ENCODE assay signal across 8 cellular contexts in the genomic region with DNA sequence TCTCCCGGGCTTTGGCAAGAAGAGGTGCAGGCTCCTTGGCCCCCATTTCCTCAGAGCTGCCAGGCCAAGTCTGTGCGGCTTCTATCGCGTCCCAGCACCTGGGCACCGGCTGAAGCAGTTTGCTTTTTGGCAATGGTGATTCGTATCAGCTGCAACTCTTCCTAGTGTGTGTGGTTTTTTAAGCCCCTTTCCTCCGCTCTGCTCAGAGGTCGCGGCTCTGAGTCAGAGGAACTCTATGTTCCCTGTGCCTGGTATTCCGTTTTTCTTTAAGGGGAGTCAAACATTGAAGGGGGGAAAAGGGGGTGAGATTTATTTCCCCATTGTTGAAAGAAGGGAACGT. TPM values are rescaled to one million over a fixed set of nuclear protein-coding genes. Genes with fewer than 3 reads are reported as not detected.
DNase-seq lines count a peak whose midpoint lies in the region; ATAC-seq, FAIRE-seq and TF ChIP-seq lines count a peak whose summit lies in the region.

No MANE protein-coding gene starts in this region.

- in situ Hi-C loops in GM12878 (cut with MboI) = no loop called here

- TF ChIP-seq POLR2A in GM12878 (IDR thresholded peaks at IDR 0.05; ENCODE audit: low read depth, low read length) (no peak), suprapubic skin (IDR thresholded peaks at IDR 0.05) (no peak)

- H3K4me2 ChIP-seq in GM12878 (ENCODE audit: control insufficient read depth, insufficient read depth) = peak overlapping the region; percentile 95

- TF ChIP-seq EP300 in GM12878 (IDR thresholded peaks at IDR 0.05; ENCODE audit: borderline replicate concordance in 1 of 2, control insufficient read depth in 1 of 2, low read depth in 2 of 2, low read length in 2 of 2) = no peak
- TF ChIP-seq EP300 in suprapubic skin (IDR thresholded peaks at IDR 0.05) = no peak

- H3K79me2 ChIP-seq in GM12878 (ENCODE audit: control insufficient read depth, insufficient read depth, low read length) = peaks cover 51% of the 10 kb centered on the region

- FAIRE-seq in GM12878 (lab: Jason Lieb, UNC) = no peak
- no peak for FAIRE-seq in kidney (lab: Jason Lieb, UNC)

- no peaks in the 10 kb centered on the region for H4K20me1 ChIP-seq in GM12878 (ENCODE audit: control insufficient read depth, insufficient read depth)

- H3K27me3 ChIP-seq in GM12878 (replicated peaks in 1 of 2; ENCODE audit: control insufficient read depth in 2 of 2, insufficient read depth in 2 of 2, low read length in 1 of 2) (no peaks in the 10 kb centered on the region), suprapubic skin (no peaks in the 10 kb centered on the region)

- peak overlapping the region; percentile 99 for H3K9ac ChIP-seq in GM12878 (ENCODE audit: control insufficient read depth, insufficient read depth, low read length)
- peak overlapping the region; percentile 90 to 93 for H3K9ac ChIP-seq in kidney (ENCODE audit: low read length in 2 of 2)

- peak overlapping the region; percentile 100 for H2AFZ ChIP-seq in GM12878 (ENCODE audit: control insufficient read depth, low read depth, low read length)

- CTCF ChIA-PET in GM12878 (lab: Yijun Ruan, JAX) = interaction anchor here (2.3 kb wide), 1 partner anchor 14 kb away, joined by 12 read pairs; a partner anchor contains a TSS

- RAD21 ChIA-PET in GM12878 (lab: Charles Lee; ENCODE audit: unreplicated experiment) = no interaction called here

- BruUV-seq in GM12878 (replicated peaks; lab: Mats Ljungman, UMichigan) = no TSS peak

- peak overlapping the region; percentile 90 for H3K4me3 ChIP-seq in GM12878
- H3K4me3 ChIP-seq in kidney (ENCODE audit: low read length in 2 of 2) = peak overlapping the region; percentile 85 to 95
- H3K4me3 ChIP-seq in suprapubic skin = peak overlapping the region; percentile 99

- H3K36me3 ChIP-seq in GM12878 (ENCODE audit: control insufficient read depth in 2 of 2, insufficient read depth in 2 of 2, low read length in 1 of 2) (peaks cover 0 to 6% of the 10 kb centered on the region in 2 experiments; a peak in 1 of 4 replicates), kidney (ENCODE audit: control insufficient read depth in 1 of 2, insufficient read depth in 2 of 2, low read length in 2 of 2) (peaks cover 0 to 2% of the 10 kb centered on the region in 2 donors), suprapubic skin (peaks cover 5% of the 10 kb centered on the region)

- peak overlapping the region; percentile 99 for H3K27ac ChIP-seq in GM12878 (ENCODE audit: control insufficient read depth, insufficient read depth)
- H3K27ac ChIP-seq in kidney (ENCODE audit: low read depth in 2 of 2, low read length in 2 of 2) = peak overlapping the region; percentile 97 to 98
- peak overlapping the region; percentile 98 for H3K27ac ChIP-seq in suprapubic skin

- intact Hi-C loops in GM12878 (cut with micrococcal nuclease; ENCODE audit: unreplicated experiment) (loop anchor here (10.0 kb wide), 1 partner anchor 227 kb away; no protein-coding TSS in a partner anchor), kidney (cut with DNase I) (no loop called here)

- POLR2A ChIA-PET in GM12878 (lab: Charles Lee) = interaction anchor here (0.7 to 3.2 kb wide), 2 partner anchors 9 to 14 kb away, joined by 3 to 20 read pairs; a partner anchor contains a TSS

- SMC1A ChIA-PET in GM12878 (lab: Charles Lee; ENCODE audit: uncharacterized antibody, unreplicated experiment) = interaction anchor here (1.6 to 5.4 kb wide), 3 partner anchors 14 to 43 kb away, joined by 3 to 34 read pairs (median 7); a partner anchor contains a TSS

- DNase-seq in LoVo (ENCODE audit: low spot score) = peak; percentile 24
- DNase-seq in GM12878 (ENCODE audit: low read depth, low spot score) = no peak
- DNase-seq in kidney = no peak
- no peak for DNase-seq in suprapubic skin (ENCODE audit: low spot score in 2 of 2)
- DNase-seq in NCI-H1417 (lab: John Stamatoyannopoulos, UW) = no peak
- no peak for DNase-seq in NCI-H2107 (lab: John Stamatoyannopoulos, UW)

- TF ChIP-seq CTCF in GM12878 (IDR thresholded peaks at IDR 0.05 in 2 of 3, conservative IDR thresholded peaks at IDR 0.05 in 1 of 3; ENCODE audit: control insufficient read depth in 2 of 3, extremely low read depth in 1 of 3, insufficient read depth in 1 of 3, low read depth in 3 of 3, low read length in 3 of 3) (no peak), kidney (IDR thresholded peaks at IDR 0.05; ENCODE audit: borderline replicate concordance, extremely low read depth, insufficient read depth) (no peak), suprapubic skin (IDR thresholded peaks at IDR 0.05) (no peak)

- TF ChIP-seq RAD21 in GM12878 (IDR thresholded peaks at IDR 0.05; ENCODE audit: insufficient read depth, low read depth, low read length) = no peak

- WGBS in GM12878 (ENCODE audit: insufficient coverage, insufficient replicate concordance, low lambda C conversion rate, missing lambda C conversion rate) = 0% methylated on average over 11 of the region's 11 CpGs
- 0% methylated on average over 11 of the region's 11 CpGs for WGBS in suprapubic skin

- H3K9me3 ChIP-seq in GM12878 (replicated peaks; ENCODE audit: control insufficient read depth, insufficient read depth, low read length) = no peaks in the 10 kb centered on the region
- H3K9me3 ChIP-seq in kidney (ENCODE audit: control insufficient read depth in 1 of 2, low read length in 2 of 2) = no peaks in the 10 kb centered on the region
- no peaks in the 10 kb centered on the region for H3K9me3 ChIP-seq in suprapubic skin

- H3K4me1 ChIP-seq in GM12878 (ENCODE audit: control insufficient read depth, insufficient read depth, low read length) (no peaks in the 10 kb centered on the region), kidney (ENCODE audit: control insufficient read depth in 1 of 2, insufficient read depth in 1 of 2, low read depth in 1 of 2, low read length in 2 of 2) (peaks cover 3 to 11% of the 10 kb centered on the region in 2 donors), suprapubic skin (peaks cover 28% of the 10 kb centered on the region)

- ATAC-seq in GM18861 (IDR thresholded peaks at IDR 0.05; ENCODE audit: unreplicated experiment) = peak; percentile 17
- ATAC-seq in GM12878 = no peak
- ATAC-seq in HG02571 (IDR thresholded peaks at IDR 0.05; ENCODE audit: unreplicated experiment) = no peak

RNA-seq across cellular contexts. Expression of a gene that starts 0.9 kb away (rescaled TPM):
- 180 and 202 TPM in 2 replicates for total RNA-seq in GM12878 (2013; cell fraction: nucleolus; rRNA removed)
- total RNA-seq in GM12878 (2014; rRNA removed) (44.5 and 47.6 TPM in 2 replicates), GM12878 (2014; rRNA removed; fragmentation: Illumina TruSeq; extraction: Trizol) (40.1 and 40.3 TPM in 2 replicates), GM12878 (2021) (36.4 and 37.0 TPM in 2 replicates), kidney (47.3 TPM), suprapubic skin (10 to 100 TPM; 32.2 to 86.7 (median 33.3) TPM)
- 20.4 TPM for polyA plus RNA-seq in GM12878 (2011; ENCODE audit: low read depth)
- polyA plus RNA-seq in GM12878 (2011; rRNA removed) (66.1 and 93.4 TPM in 2 replicates), GM12878 (2014; fragmentation: Illumina TruSeq; extraction: Trizol) (43.1 and 53.5 TPM in 2 replicates), GM12878 (2014; fragmentation: Nextera tagmentation; extraction: Ambion mirVana) (10 to 100 TPM; 40.3 to 48.4 TPM), GM12878 (2014; rRNA removed) (25.3 and 29.8 TPM in 2 replicates), GM12878 (2016; fragmentation: Nextera tagmentation; extraction: Ambion mirVana) (10 to 100 TPM; 52.9 to 61.5 TPM), kidney (ENCODE audit: insufficient read depth, low read depth, low replicate concordance) (17.1 TPM)
- polyA plus RNA-seq in GM12878 (2011; cell fraction: cytosol; rRNA removed) = 69.6 and 83.4 TPM in 2 replicates
- 79.7 and 92.5 TPM in 2 replicates for polyA plus RNA-seq in GM12878 (2011; cell fraction: nucleus; rRNA removed)
- polyA plus RNA-seq in GM12878 (2012) = 17.2 and 24.8 TPM in 2 replicates
- 196 and 271 TPM in 2 replicates for polyA minus RNA-seq in GM12878 (2011; rRNA and poly(A)+ RNA removed)
- 25.4 and 26.4 TPM in 2 replicates for polyA minus RNA-seq in GM12878 (2011; cell fraction: cytosol; rRNA and poly(A)+ RNA removed)
- 134 and 165 TPM in 2 replicates for polyA minus RNA-seq in GM12878 (2011; cell fraction: nucleus; rRNA and poly(A)+ RNA removed)

RNA-seq across cellular contexts. Expression of a gene that starts 13.3 kb away (rescaled TPM):
- total RNA-seq in GM12878 (2013; cell fraction: nucleolus; rRNA removed) = 23.8 and 24.1 TPM in 2 replicates
- total RNA-seq in GM12878 (2014; rRNA removed) (16.5 and 19.5 TPM in 2 replicates), GM12878 (2014; rRNA removed; fragmentation: Illumina TruSeq; extraction: Trizol) (15.7 and 16.3 TPM in 2 replicates), GM12878 (2021) (17.1 and 17.9 TPM in 2 replicates), kidney (18.9 TPM), suprapubic skin (10 to 100 TPM; 12.7 to 13.3 (median 12.8) TPM)
- polyA plus RNA-seq in GM12878 (2011; ENCODE audit: low read depth) = 6.1 TPM
- polyA plus RNA-seq in GM12878 (2011; rRNA removed) (15.9 and 19.9 TPM in 2 replicates), GM12878 (2014; fragmentation: Illumina TruSeq; extraction: Trizol) (14.9 and 16.3 TPM in 2 replicates), GM12878 (2014; fragmentation: Nextera tagmentation; extraction: Ambion mirVana) (1 to 10 TPM; 4.1 to 8.0 TPM), GM12878 (2014; rRNA removed) (12.1 and 12.2 TPM in 2 replicates), GM12878 (2016; fragmentation: Nextera tagmentation; extraction: Ambion mirVana) (10 to 100 TPM; 15.8 to 17.3 TPM), kidney (ENCODE audit: insufficient read depth, low read depth, low replicate concordance) (8.5 TPM)
- polyA plus RNA-seq in GM12878 (2011; cell fraction: cytosol; rRNA removed) = 9.6 and 11.4 TPM in 2 replicates
- 5.6 and 10.0 TPM in 2 replicates for polyA plus RNA-seq in GM12878 (2011; cell fraction: nucleus; rRNA removed)
- polyA plus RNA-seq in GM12878 (2012) = 8.1 and 9.1 TPM in 2 replicates
- 5.6 and 7.2 TPM in 2 replicates for polyA minus RNA-seq in GM12878 (2011; rRNA and poly(A)+ RNA removed)
- 6.4 and 6.5 TPM in 2 replicates for polyA minus RNA-seq in GM12878 (2011; cell fraction: cytosol; rRNA and poly(A)+ RNA removed)
- 4.0 and 7.3 TPM in 2 replicates for polyA minus RNA-seq in GM12878 (2011; cell fraction: nucleus; rRNA and poly(A)+ RNA removed)

RNA-seq across cellular contexts. Expression of a gene that starts 55.8 kb away (rescaled TPM):
- not detected in 2 replicates for total RNA-seq in GM12878 (2013; cell fraction: nucleolus; rRNA removed)
- total RNA-seq in GM12878 (2014; rRNA removed) = not detected in 2 replicates
- total RNA-seq in GM12878 (2014; rRNA removed; fragmentation: Illumina TruSeq; extraction: Trizol) = not detected in 2 replicates
- not detected in 2 replicates for total RNA-seq in GM12878 (2021)
- not detected for polyA plus RNA-seq in GM12878 (2011; ENCODE audit: low read depth)
- not detected in 2 replicates for polyA plus RNA-seq in GM12878 (2011; rRNA removed)
- polyA plus RNA-seq in GM12878 (2011; cell fraction: cytosol; rRNA removed) = not detected in 2 replicates
- polyA plus RNA-seq in GM12878 (2011; cell fraction: nucleus; rRNA removed) = not detected in 2 replicates
- polyA plus RNA-seq in GM12878 (2012) = not detected in 2 replicates
- polyA plus RNA-seq in GM12878 (2014; fragmentation: Illumina TruSeq; extraction: Trizol) = not detected in 2 replicates
- not detected for polyA plus RNA-seq in GM12878 (2014; fragmentation: Nextera tagmentation; extraction: Ambion mirVana)
- not detected in 2 replicates for polyA plus RNA-seq in GM12878 (2014; rRNA removed)
- polyA plus RNA-seq in GM12878 (2016; fragmentation: Nextera tagmentation; extraction: Ambion mirVana) = not detected
- not detected in 2 replicates for polyA minus RNA-seq in GM12878 (2011; rRNA and poly(A)+ RNA removed)
- not detected in 2 replicates for polyA minus RNA-seq in GM12878 (2011; cell fraction: cytosol; rRNA and poly(A)+ RNA removed)
- not detected in 2 replicates for polyA minus RNA-seq in GM12878 (2011; cell fraction: nucleus; rRNA and poly(A)+ RNA removed)
- not detected for total RNA-seq in kidney
- not detected for polyA plus RNA-seq in kidney (ENCODE audit: insufficient read depth, low read depth, low replicate concordance)
- not detected for total RNA-seq in suprapubic skin
